Comparison of ENCODE assay signal across 8 cellular contexts in the genomic region with DNA sequence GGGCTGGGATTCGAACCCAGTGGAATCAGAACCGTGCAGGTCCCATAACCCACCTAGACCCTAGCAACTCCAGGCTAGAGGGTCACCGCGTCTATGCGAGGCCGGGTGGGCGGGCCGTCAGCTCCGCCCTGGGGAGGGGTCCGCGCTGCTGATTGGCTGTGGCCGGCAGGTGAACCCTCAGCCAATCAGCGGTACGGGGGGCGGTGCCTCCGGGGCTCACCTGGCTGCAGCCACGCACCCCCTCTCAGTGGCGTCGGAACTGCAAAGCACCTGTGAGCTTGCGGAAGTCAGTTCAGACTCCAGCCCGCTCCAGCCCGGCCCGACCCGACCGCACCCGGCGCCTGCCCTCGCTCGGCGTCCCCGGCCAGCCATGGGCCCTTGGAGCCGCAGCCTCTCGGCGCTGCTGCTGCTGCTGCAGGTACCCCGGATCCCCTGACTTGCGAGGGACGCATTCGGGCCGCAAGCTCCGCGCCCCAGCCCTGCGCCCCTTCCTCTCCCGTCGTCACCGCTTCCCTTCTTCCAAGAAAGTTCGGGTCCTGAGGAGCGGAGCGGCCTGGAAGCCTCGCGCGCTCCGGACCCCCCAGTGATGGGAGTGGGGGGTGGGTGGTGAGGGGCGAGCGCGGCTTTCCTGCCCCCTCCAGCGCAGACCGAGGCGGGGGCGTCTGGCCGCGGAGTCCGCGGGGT. TPM values are rescaled to one million over a fixed set of nuclear protein-coding genes. Genes with fewer than 3 reads are reported as not detected.
DNase-seq lines count a peak whose midpoint lies in the region; ATAC-seq lines count a peak whose summit lies in the region.

A gene (plus strand): TSS at position 247 of the 684 bp plus-strand sequence. CDS start 124 bp downstream, at position 371.

- POLR2A ChIA-PET in naive thymus-derived CD8-positive, alpha-beta T cell (lab: Charles Lee): no interaction called here

- H3K27me3 Mint-ChIP-seq in T-helper 17 cell: peaks cover 53% of the 10 kb centered on the region
- peaks cover 20 to 60% (median 37%) of the 10 kb centered on the region in 5 donors for H3K27me3 Mint-ChIP-seq in naive thymus-derived CD8-positive, alpha-beta T cell

- no peaks in the 10 kb centered on the region for H3K36me3 ChIP-seq in endocrine pancreas (ENCODE audit: control insufficient read depth, insufficient read depth, low read length)

- H3K4me1 Mint-ChIP-seq in T-helper 17 cell: peaks cover 5% of the 10 kb centered on the region
- peaks cover 2 to 24% (median 8%) of the 10 kb centered on the region in 4 donors for H3K4me1 Mint-ChIP-seq in naive thymus-derived CD8-positive, alpha-beta T cell

- peak; percentile 50 for DNase-seq in DMS 273 (lab: John Stamatoyannopoulos, UW; ENCODE audit: unreplicated experiment)
- DNase-seq in DMS 273 treated with DMSO at 0.1 percent for 48 hours (lab: John Stamatoyannopoulos, UW): no peak
- peak in 1 of 3 donors; percentile 23 for DNase-seq in T-helper 17 cell
- peak in 8 of 10 donors; percentile 4 to 40 (median 24) for DNase-seq in naive thymus-derived CD8-positive, alpha-beta T cell
- DNase-seq in glomerular visceral epithelial cell (ENCODE audit: extremely low spot score): no peak

- peaks cover 0 to 2% (median 0%) of the 10 kb centered on the region in 9 donors for H3K9me3 Mint-ChIP-seq in naive thymus-derived CD8-positive, alpha-beta T cell

- H3K27ac Mint-ChIP-seq in T-helper 17 cell: no peak within 1 kb of the TSS
- peak within 1 kb of the TSS in 3 of 10 donors; percentile 43 to 77 (median 65) for H3K27ac Mint-ChIP-seq in naive thymus-derived CD8-positive, alpha-beta T cell

- H3K27me3 ChIP-seq in endocrine pancreas (ENCODE audit: control insufficient read depth, insufficient read depth, low read length): no peaks in the 10 kb centered on the region

- H3K4me3 ChIP-seq in endocrine pancreas (ENCODE audit: control insufficient read depth, insufficient read depth, low read length): peak within 1 kb of the TSS; percentile 31

- ATAC-seq in T-helper 17 cell: peak; percentile 57
- ATAC-seq in naive thymus-derived CD8-positive, alpha-beta T cell: peak; percentile 82 to 85
- no peak for ATAC-seq in HG02981 (IDR thresholded peaks at IDR 0.05; ENCODE audit: unreplicated experiment)
- no peak for ATAC-seq in GM21367 (IDR thresholded peaks at IDR 0.05; ENCODE audit: unreplicated experiment)

- peak within 1 kb of the TSS; percentile 100 for H3K9ac ChIP-seq in endocrine pancreas (ENCODE audit: control insufficient read depth, insufficient read depth, low read length)

- peaks cover 5% of the 10 kb centered on the region for H3K36me3 Mint-ChIP-seq in T-helper 17 cell (ENCODE audit: low read depth)
- H3K36me3 Mint-ChIP-seq in naive thymus-derived CD8-positive, alpha-beta T cell: peaks cover 0 to 3% (median 0%) of the 10 kb centered on the region in 3 donors

- peak within 1 kb of the TSS; percentile 73 for H3K4me3 Mint-ChIP-seq in T-helper 17 cell
- peak within 1 kb of the TSS; percentile 56 to 80 (median 77) for H3K4me3 Mint-ChIP-seq in naive thymus-derived CD8-positive, alpha-beta T cell

- H3K9me3 ChIP-seq in T-helper 17 cell (ENCODE audit: control insufficient read depth, low read length, poor library complexity, severe bottlenecking): no peaks in the 10 kb centered on the region
- no peaks in the 10 kb centered on the region for H3K9me3 ChIP-seq in endocrine pancreas (ENCODE audit: control insufficient read depth, low read length)

- H3K4me1 ChIP-seq in endocrine pancreas (ENCODE audit: control insufficient read depth, insufficient read depth, low read length): no peaks in the 10 kb centered on the region

RNA-seq across cellular contexts. Expression of the gene that starts here (rescaled TPM):
- under 1 TPM; 0.44 to 0.47 TPM for total RNA-seq in T-helper 17 cell
- not detected for total RNA-seq in naive thymus-derived CD8-positive, alpha-beta T cell
- 1 to 10 TPM in 1 of 3 donors, not detected in 2; 1.4 TPM for polyA plus RNA-seq in naive thymus-derived CD8-positive, alpha-beta T cell

Comparison
In these comparisons a context has a peak if more than half of its experiments do, and no peak if none do; other contexts are left out.
1. DNase-seq: peak in DMS 273 (single experiment) and naive thymus-derived CD8-positive, alpha-beta T cell (8 of 10); none in DMS 273 treated with DMSO at 0.1 percent for 48 hours (single experiment) and glomerular visceral epithelial cell (single experiment).
2. Peak in ATAC-seq in T-helper 17 cell; RNA of the gene not detected or under 1 TPM.
3. ATAC-seq: peak in naive thymus-derived CD8-positive, alpha-beta T cell (2 of 2); none in HG02981 (single experiment) and GM21367 (single experiment).